In genomic region chr4:1570291-1571164, GRCh38 we compare ENCODE assay signal across 1 cellular context.
TF ChIP-seq lines count a peak whose summit lies in the region.

No MANE protein-coding gene starts in this region.

TF ChIP-seq in H1, 55 proteins besides CTCF, POLR2A, EP300 and RAD21:
- TF ChIP-seq CHD7 (IDR thresholded peaks at IDR 0.05; ENCODE audit: insufficient replicate concordance, low read length) (no peak), KDM4A (IDR thresholded peaks at IDR 0.05; ENCODE audit: low read depth, low read length, severe bottlenecking) (no peak), ASH2L (IDR thresholded peaks at IDR 0.05; ENCODE audit: low read length) (no peak), ATF3 (IDR thresholded peaks at IDR 0.05; ENCODE audit: insufficient read depth, low read depth, low read length) (no peak), FOSL1 (IDR thresholded peaks at IDR 0.05; ENCODE audit: insufficient read depth, low read depth, low read length) (no peak), TEAD4 (IDR thresholded peaks at IDR 0.05; ENCODE audit: low read depth, low read length) (no peak), RXRA (IDR thresholded peaks at IDR 0.05; ENCODE audit: insufficient read depth, low read depth, low read length) (no peak)
